ENCODE assay signal across 1 cellular context in the genomic region with DNA sequence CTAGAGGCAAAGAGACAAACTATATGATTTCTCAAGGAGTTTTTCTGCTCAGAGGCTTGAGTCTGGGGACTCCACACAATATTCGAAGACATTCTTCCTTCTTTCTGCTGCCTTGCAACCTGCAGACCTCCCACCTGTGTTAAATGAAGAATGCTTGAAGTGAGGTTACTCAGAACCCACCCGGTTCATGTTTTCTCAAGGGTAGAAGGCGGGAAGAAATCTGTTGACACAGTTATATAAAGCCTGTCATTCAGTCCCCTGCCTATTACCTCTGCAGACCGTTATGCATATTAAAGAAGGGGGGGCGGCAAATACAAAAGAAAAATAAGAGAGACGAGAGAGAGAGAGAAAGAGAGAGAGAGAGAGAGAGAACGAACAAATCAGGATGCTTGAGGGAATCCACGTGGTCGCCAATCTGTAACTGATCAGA.
TF ChIP-seq lines count a peak whose summit lies in the region.

No MANE protein-coding gene starts in this region.

TF ChIP-seq in HCT116, 20 proteins besides CTCF, POLR2A, EP300 and RAD21 (continued from another document):
- TF ChIP-seq MAX (IDR thresholded peaks at IDR 0.05) (no peak), EGR1 (IDR thresholded peaks at IDR 0.05; ENCODE audit: low read depth) (no peak), POLR2AphosphoS5 (IDR thresholded peaks at IDR 0.05; ENCODE audit: low read depth, low read length) (no peak), SIN3A (IDR thresholded peaks at IDR 0.05; ENCODE audit: low read depth) (no peak), JUND (IDR thresholded peaks at IDR 0.05) (no peak), EZH2phosphoT487 (IDR thresholded peaks at IDR 0.05; ENCODE audit: borderline replicate concordance) (no peak), YY1 (IDR thresholded peaks at IDR 0.05; ENCODE audit: extremely low read depth, insufficient replicate concordance, low read depth, low read length) (no peak), CEBPB (IDR thresholded peaks at IDR 0.05; ENCODE audit: low read depth) (no peak), SRF (IDR thresholded peaks at IDR 0.05; ENCODE audit: low read depth) (no peak), TCF7L2 (IDR thresholded peaks at IDR 0.05; ENCODE audit: borderline replicate concordance, extremely low read depth, insufficient read depth, insufficient read length) (no peak), SP1 (IDR thresholded peaks at IDR 0.05; ENCODE audit: low read depth) (no peak), ZFX (IDR thresholded peaks at IDR 0.05) (no peak)
